25 cellular contexts compared by ENCODE assay signal in the genomic region with DNA sequence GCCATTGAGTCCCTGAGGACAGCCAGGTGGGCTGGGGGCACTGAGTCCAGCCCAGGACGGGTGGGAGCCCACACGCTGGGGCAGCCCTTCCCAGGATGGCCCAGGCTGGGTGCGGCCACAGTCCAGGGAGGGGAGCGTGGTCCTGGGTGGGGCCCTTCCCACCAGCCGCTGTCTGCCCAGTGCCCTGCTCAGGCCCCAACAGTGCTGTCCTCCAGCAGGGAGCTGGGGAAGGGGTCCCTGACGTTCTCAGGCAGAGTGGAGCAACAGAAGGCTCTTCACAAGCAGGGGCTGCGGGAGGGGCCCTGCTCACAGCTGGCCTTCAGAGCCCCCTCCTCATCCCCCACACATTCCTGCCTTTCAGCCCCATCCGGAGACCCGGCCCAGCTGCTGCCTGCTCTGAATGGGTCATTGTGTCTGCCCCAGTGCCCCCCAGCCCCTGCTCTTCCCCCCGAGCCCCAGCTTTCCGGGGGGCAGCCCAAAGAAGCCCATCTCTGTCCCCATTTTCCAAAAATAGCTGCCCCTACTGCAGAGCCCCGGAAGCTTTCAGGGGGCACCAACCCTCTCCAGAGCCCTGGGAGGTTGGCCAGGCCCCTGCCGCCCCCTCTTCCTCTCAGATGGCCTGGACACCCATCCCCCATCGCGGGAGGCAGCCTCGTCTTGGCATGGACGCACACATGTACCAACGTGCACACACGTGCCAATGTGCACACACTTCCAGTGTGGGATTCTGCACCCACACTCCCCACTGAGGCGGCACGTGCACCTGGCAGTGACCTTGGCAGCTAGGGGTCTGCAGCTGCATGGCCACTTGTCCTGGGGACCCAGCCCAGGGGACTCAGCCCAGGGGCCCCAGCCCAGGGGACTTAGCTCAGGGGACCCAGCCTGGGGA. TPM values are rescaled to one million over a fixed set of nuclear protein-coding genes. Genes with fewer than 3 reads are reported as not detected.
"Had no signal": no experiment of that assay in that cellular context is flagged by ENCODE, and none has a peak within 500 bp of the region (broad histone marks: within the 10 kb centered on the region; RNA-seq: fewer than 3 reads in every experiment).

No MANE protein-coding gene starts in this region.

- FAIRE-seq: bronchial epithelial cell, keratinocyte, small intestine had no signal

- H3K36me3 Mint-ChIP-seq: activated naive CD4-positive, alpha-beta T cell treated with anti-CD3 and anti-CD28 coated beads, Interleukin-2, amount 10 ng/mL, durations not matched to agents 7 days and 5 days; stimulated activated memory B cell treated with anti-CD40 and anti-IgM and Interleukin-4, amounts not matched to agents 10 μg/mL and 1 μg/mL and 100 μg/mL, for 72 hours had no signal

- ATAC-seq: activated CD4-positive, alpha-beta T cell treated with anti-CD3 and anti-CD28 coated beads for 36 hours; gastrocnemius medialis; heart left ventricle; left lung; stimulated activated memory B cell treated with anti-CD40 and anti-IgM and Interleukin-4, amounts not matched to agents 10 μg/mL and 1 μg/mL and 100 μg/mL, for 72 hours had no signal

- H3K9me3 Mint-ChIP-seq: activated naive CD4-positive, alpha-beta T cell treated with anti-CD3 and anti-CD28 coated beads, Interleukin-2, amount 10 ng/mL, durations not matched to agents 7 days and 5 days; endodermal cell had no signal

- H3K27ac Mint-ChIP-seq: activated B cell treated with CpG ODN at 0.5 μM for 24 hours; activated CD4-positive, alpha-beta T cell treated with anti-CD3 and anti-CD28 coated beads for 36 hours; activated naive CD4-positive, alpha-beta T cell treated with anti-CD3 and anti-CD28 coated beads, Interleukin-2, amount 10 ng/mL, durations not matched to agents 7 days and 5 days; activated T-cell treated with anti-CD3 and anti-CD28 coated beads, Interleukin-2, amount 50 U/mL, for 72 hours; endodermal cell; stimulated activated memory B cell treated with anti-CD40 and anti-IgM and Interleukin-4, amounts not matched to agents 10 μg/mL and 1 μg/mL and 100 μg/mL, for 72 hours had no signal

- DNase-seq: activated B cell treated with CpG ODN at 0.5 μM for 24 hours; activated CD4-positive, alpha-beta T cell treated with anti-CD3 and anti-CD28 coated beads for 36 hours; activated CD4-positive, alpha-beta T cell treated with anti-CD3 and anti-CD28 coated beads, Interleukin-2, amount 50 U/mL, for 48 hours; activated effector memory CD4-positive, alpha-beta T cell treated with Interleukin-2 at 50 U/mL for 16 hours; activated naive CD4-positive, alpha-beta T cell treated with anti-CD3 and anti-CD28 coated beads, Interleukin-2, amount 10 ng/mL, durations not matched to agents 7 days and 5 days; activated T-cell treated with anti-CD3 and anti-CD28 coated beads, Interleukin-2, amount 50 U/mL, for 72 hours; cerebellar nuclear complex; endodermal cell; esophagus squamous epithelium; gastrocnemius medialis; naive B cell; small intestine; stimulated activated CD4-positive, alpha-beta T cell treated with anti-CD3 and anti-CD28 coated beads, Interleukin-15, amount 100 ng/mL, for 24 hours; T1000; transverse colon; uterus had no signal

- H3K4me1 Mint-ChIP-seq: endodermal cell; naive B cell; stimulated activated memory B cell treated with anti-CD40 and anti-IgM and Interleukin-4, amounts not matched to agents 10 μg/mL and 1 μg/mL and 100 μg/mL, for 72 hours had no signal

- H3K4me3 Mint-ChIP-seq: activated B cell treated with CpG ODN at 0.5 μM for 24 hours; activated CD4-positive, alpha-beta T cell treated with anti-CD3 and anti-CD28 coated beads for 36 hours; activated naive CD4-positive, alpha-beta T cell treated with anti-CD3 and anti-CD28 coated beads, Interleukin-2, amount 10 ng/mL, durations not matched to agents 7 days and 5 days; endodermal cell; naive B cell; stimulated activated memory B cell treated with anti-CD40 and anti-IgM and Interleukin-4, amounts not matched to agents 10 μg/mL and 1 μg/mL and 100 μg/mL, for 72 hours had no signal

RNA-seq across cellular contexts. Expression of a gene that starts 3.7 kb away (rescaled TPM):
- total RNA-seq: activated B cell treated with CpG ODN at 0.5 μM for 24 hours, bronchial epithelial cell, esophagus squamous epithelium, heart left ventricle, left lung, mesenteric fat pad, osteoblast had no signal

RNA-seq across cellular contexts. Expression of a gene that starts 42.4 kb away (rescaled TPM):
- total RNA-seq: activated B cell treated with CpG ODN at 0.5 μM for 24 hours; activated CD4-positive, alpha-beta T cell treated with anti-CD3 and anti-CD28 coated beads for 36 hours; activated T-cell treated with anti-CD3 and anti-CD28 coated beads, Interleukin-2, amount 50 U/mL, for 72 hours; esophagus squamous epithelium; gastrocnemius medialis; heart left ventricle; mesenteric fat pad; mucosa of gallbladder; osteoblast; T-helper 1 cell treated with Interleukin-12 subunit alpha and Interleukin-12 subunit beta and Interleukin-4 antibody, amounts not matched to agents 30 ng/mL and 1 ng/mL, for 36 hours had no signal
